Comparison of ENCODE assay signal across 28 cellular contexts in the genomic region with DNA sequence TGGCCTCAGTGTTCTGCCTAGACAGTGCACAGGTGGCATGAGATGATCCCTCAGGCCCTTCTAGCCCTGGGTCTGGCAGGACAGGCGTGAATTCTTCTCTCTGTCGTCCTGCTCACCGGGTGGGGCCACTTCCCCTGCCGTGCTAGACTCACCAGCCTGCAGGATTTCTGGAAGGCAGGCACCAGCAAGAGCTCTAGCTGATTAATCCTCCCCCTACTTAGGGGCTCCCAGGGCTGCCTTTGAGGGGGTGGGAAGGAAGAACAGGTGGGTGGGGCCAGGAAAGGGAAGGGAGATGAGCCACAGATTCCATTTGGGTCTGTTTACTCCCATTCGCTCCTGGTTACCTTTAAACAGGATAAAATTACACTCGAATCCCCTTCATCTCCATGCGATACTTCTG.
DNase-seq lines count a peak whose midpoint lies in the region; ATAC-seq and FAIRE-seq lines count a peak whose summit lies in the region.
"Had no signal": no experiment of that assay in that cellular context is flagged by ENCODE, and none has a peak within 500 bp of the region (broad histone marks: within the 10 kb centered on the region; RNA-seq: fewer than 3 reads in every experiment).

No MANE protein-coding gene starts in this region.

- H3K36me3 Mint-ChIP-seq in activated CD4-positive, alpha-beta memory T cell treated with anti-CD3 and anti-CD28 coated beads for 36 hours, result no peaks in the 10 kb centered on the region
- H3K36me3 Mint-ChIP-seq: activated naive CD8-positive, alpha-beta T cell treated with anti-CD3 and anti-CD28 coated beads for 36 hours had no signal

- peak overlapping the region in 2 of 3 donors; percentile 32 to 60 for H3K9ac ChIP-seq in skeletal muscle tissue (ENCODE audit: low read depth in 1 of 3, low read length in 3 of 3)

- DNase-seq in NCI-H524 (lab: John Stamatoyannopoulos, UW) (peak; percentile 16 to 58), NCI-H524 treated with DMSO at 0.1 percent for 48 hours (lab: John Stamatoyannopoulos, UW) (no peak), RPMI8226 (peak; percentile 75), iPS-NIHi11 (ENCODE audit: low spot score) (peak; percentile 40), urothelium cell line (ENCODE audit: low spot score) (no peak)
- DNase-seq in activated CD4-positive, alpha-beta memory T cell treated with anti-CD3 and anti-CD28 coated beads for 36 hours, result no peak
- DNase-seq: activated CD4-positive, alpha-beta T cell treated with anti-CD3 and anti-CD28 coated beads, Interleukin-2, amount 50 U/mL, for 1 hour; activated CD8-positive, alpha-beta memory T cell treated with anti-CD3 and anti-CD28 coated beads, Interleukin-2, amount 50 U/mL, for 48 hours; activated naive CD8-positive, alpha-beta T cell treated with anti-CD3 and anti-CD28 coated beads for 36 hours; BE2C; DND-41; GOT3; MM.1S; NCI-H226; NK-92 treated with Interleukin-12 subunit alpha and Interleukin-12 subunit beta, amount 100 ng/mL, for 24 hours; T-helper 2 cell; transverse colon had no signal

- H3K27ac Mint-ChIP-seq in activated CD4-positive, alpha-beta memory T cell treated with anti-CD3 and anti-CD28 coated beads for 36 hours, result no peak overlapping the region
- H3K27ac Mint-ChIP-seq: activated naive CD8-positive, alpha-beta T cell treated with anti-CD3 and anti-CD28 coated beads for 36 hours had no signal

- H3K4me3 ChIP-seq in skeletal muscle tissue (ENCODE audit: low read length in 3 of 3), result no peak overlapping the region
- H3K4me3 ChIP-seq: K562, SK-N-MC, transverse colon had no signal

- no peaks in the 10 kb centered on the region for H3K9me3 Mint-ChIP-seq in activated CD4-positive, alpha-beta memory T cell treated with anti-CD3 and anti-CD28 coated beads for 36 hours
- H3K9me3 Mint-ChIP-seq: activated naive CD8-positive, alpha-beta T cell treated with anti-CD3 and anti-CD28 coated beads for 36 hours; central memory CD8-positive, alpha-beta T cell had no signal

- no peak overlapping the region for H3K4me3 Mint-ChIP-seq in activated CD4-positive, alpha-beta memory T cell treated with anti-CD3 and anti-CD28 coated beads for 36 hours
- H3K4me3 Mint-ChIP-seq: activated naive CD8-positive, alpha-beta T cell treated with anti-CD3 and anti-CD28 coated beads for 36 hours; central memory CD8-positive, alpha-beta T cell had no signal

- no peak for FAIRE-seq in urothelium cell line (lab: Jason Lieb, UNC)
- FAIRE-seq: A204.1, astrocyte, islet of Langerhans, K562, RCC 7860 had no signal

- ATAC-seq in GM21381 (IDR thresholded peaks at IDR 0.05; ENCODE audit: unreplicated experiment), result no peak
- ATAC-seq: K562 had no signal

- H3K4me1 Mint-ChIP-seq in activated CD4-positive, alpha-beta memory T cell treated with anti-CD3 and anti-CD28 coated beads for 36 hours (ENCODE audit: low read depth), result no peaks in the 10 kb centered on the region
- H3K4me1 Mint-ChIP-seq: activated naive CD8-positive, alpha-beta T cell treated with anti-CD3 and anti-CD28 coated beads for 36 hours; central memory CD8-positive, alpha-beta T cell had no signal

- no peaks in the 10 kb centered on the region for H3K9me3 ChIP-seq in skeletal muscle tissue (ENCODE audit: control insufficient read depth in 3 of 3, low read length in 3 of 3)
- H3K9me3 ChIP-seq: BE2C, transverse colon had no signal

- H3K27me3 Mint-ChIP-seq in activated CD4-positive, alpha-beta memory T cell treated with anti-CD3 and anti-CD28 coated beads for 36 hours, result peaks cover 12% of the 10 kb centered on the region

- POLR2A ChIA-PET in activated CD4-positive, alpha-beta memory T cell treated with anti-CD3 and anti-CD28 coated beads for 36 hours (lab: Charles Lee), result no interaction called here

- no peaks in the 10 kb centered on the region for H3K36me3 ChIP-seq in skeletal muscle tissue (ENCODE audit: control insufficient read depth in 3 of 3, insufficient read depth in 3 of 3, low read length in 3 of 3)
- H3K36me3 ChIP-seq: BE2C, transverse colon had no signal

- peaks cover 0 to 8% (median 5%) of the 10 kb centered on the region in 3 donors for H3K27me3 ChIP-seq in skeletal muscle tissue (ENCODE audit: control insufficient read depth in 3 of 3, insufficient read depth in 3 of 3, low read length in 3 of 3)
- H3K27me3 ChIP-seq: BE2C had no signal

- H3K4me1 ChIP-seq in skeletal muscle tissue (ENCODE audit: control insufficient read depth in 3 of 3, insufficient read depth in 3 of 3, low read length in 3 of 3), result peaks cover 12 to 20% (median 19%) of the 10 kb centered on the region in 3 donors
- H3K4me1 ChIP-seq: BE2C, transverse colon had no signal

- intact Hi-C loops in activated CD4-positive, alpha-beta memory T cell treated with anti-CD3 and anti-CD28 coated beads for 36 hours (cut with micrococcal nuclease), result no loop called here

- H3K27ac ChIP-seq in skeletal muscle tissue (ENCODE audit: low read depth, low read length), result peak overlapping the region; percentile 81
- H3K27ac ChIP-seq: epithelial cell of prostate, SK-N-MC, transverse colon, VCaP had no signal

- CTCF ChIA-PET in activated CD4-positive, alpha-beta memory T cell treated with anti-CD3 and anti-CD28 coated beads for 36 hours (lab: Charles Lee), result no interaction called here

Comparison
In these comparisons a context has a peak if more than half of its experiments do, and no peak if none do; other contexts are left out.
1. DNase-seq: peak in NCI-H524 (2 of 2), RPMI8226 (single experiment) and iPS-NIHi11 (single experiment); none in NCI-H524 treated with DMSO at 0.1 percent for 48 hours (single experiment), urothelium cell line (single experiment) and activated CD4-positive, alpha-beta memory T cell treated with anti-CD3 and anti-CD28 coated beads for 36 hours (single experiment).